9 cellular contexts compared by ENCODE assay signal in genomic region chr1:181143081-181143859, GRCh38. TPM values are rescaled to one million over a fixed set of nuclear protein-coding genes. Genes with fewer than 3 reads are reported as not detected.
DNase-seq lines count a peak whose midpoint lies in the region; ATAC-seq and TF ChIP-seq lines count a peak whose summit lies in the region.
"Had no signal": no experiment of that assay in that cellular context is flagged by ENCODE, and none has a peak within 500 bp of the region (broad histone marks: within the 10 kb centered on the region; RNA-seq: fewer than 3 reads in every experiment).

No MANE protein-coding gene starts in this region.

- H2AFZ ChIP-seq in mammary epithelial cell (ENCODE audit: low read depth, low read length): no peak overlapping the region

- no peak overlapping the region for H3K27ac ChIP-seq in mammary epithelial cell (ENCODE audit: insufficient read depth, low read depth, low read length)
- H3K27ac ChIP-seq in tibial nerve: peak overlapping the region; percentile 21 to 81 (median 46)

- H3K9me3 ChIP-seq in mammary epithelial cell (replicated peaks; ENCODE audit: insufficient read depth, low read length) (no peaks in the 10 kb centered on the region), T-helper 17 cell (ENCODE audit: control insufficient read depth, low read length, poor library complexity, severe bottlenecking) (no peaks in the 10 kb centered on the region), tibial nerve (no peaks in the 10 kb centered on the region)

- H3K4me3 Mint-ChIP-seq in MCF 10A (ENCODE audit: unreplicated experiment) (no peak overlapping the region), T-helper 17 cell (no peak overlapping the region)
- H3K4me3 Mint-ChIP-seq: CD8-positive, alpha-beta T cell had no signal

- no peaks in the 10 kb centered on the region for H3K79me2 ChIP-seq in mammary epithelial cell (ENCODE audit: insufficient read depth, low read length)

- H3K4me3 ChIP-seq in mammary epithelial cell (replicated peaks in 1 of 3; ENCODE audit: insufficient read depth in 1 of 3, low read depth in 2 of 3, low read length in 3 of 3) (no peak overlapping the region), fibroblast of mammary gland (ENCODE audit: control insufficient read depth, low read depth, low read length) (no peak overlapping the region), tibial nerve (no peak overlapping the region)

- in situ Hi-C loops in mammary epithelial cell (cut with MboI; ENCODE audit: low sequenced_read_pairs in 2 of 2): loop anchor here (5.0 to 25.0 kb wide), 3 partner anchors 61 to 506 kb away; partner anchors contain the start of gene XPR1 (in 1 of the 2)

- intact Hi-C loops in MCF 10A (cut with micrococcal nuclease): no loop called here
- intact Hi-C loops in mammary epithelial cell (cut with micrococcal nuclease): loop anchor here (5.0 to 10.0 kb wide), 2 partner anchors 508 to 626 kb away; partner anchors contain the start of gene XPR1

- dilution Hi-C loops in mammary epithelial cell (cut with HindIII; ENCODE audit: low sequenced_read_pairs): no loop called here

- POLR2A ChIA-PET in MCF 10A (lab: Yijun Ruan, JAX): interaction anchor here (0.6 to 24.8 kb wide), 19 partner anchors 9 to 628 kb away, joined by 3 to 1402 read pairs (median 5); partner anchors contain the start of genes IER5, MR1 and STX6

- no peak for TF ChIP-seq CTCF in MCF 10A (IDR thresholded peaks at IDR 0.05; ENCODE audit: unreplicated experiment)
- TF ChIP-seq CTCF in mammary epithelial cell (conservative IDR thresholded peaks at IDR 0.05 in 1 of 2, IDR thresholded peaks at IDR 0.05 in 1 of 2; ENCODE audit: extremely low read depth in 1 of 2, insufficient read depth in 1 of 2, low read depth in 1 of 2, low read length in 2 of 2): no peak
- no peak for TF ChIP-seq CTCF in fibroblast of mammary gland (conservative IDR thresholded peaks at IDR 0.05; ENCODE audit: control insufficient read depth, insufficient read depth, low read depth, low read length)
- TF ChIP-seq CTCF in tibial nerve (IDR thresholded peaks at IDR 0.05): no peak

- H3K9me3 Mint-ChIP-seq in MCF 10A (ENCODE audit: unreplicated experiment): no peaks in the 10 kb centered on the region
- H3K9me3 Mint-ChIP-seq: CD8-positive, alpha-beta T cell had no signal

- TF ChIP-seq EP300 in tibial nerve (IDR thresholded peaks at IDR 0.05): no peak

- ATAC-seq in T-helper 17 cell (no peak), GM18873 (IDR thresholded peaks at IDR 0.05; ENCODE audit: low FRiP score, unreplicated experiment) (no peak), HG03520 (IDR thresholded peaks at IDR 0.05; ENCODE audit: unreplicated experiment) (no peak)

- no peaks in the 10 kb centered on the region for H3K36me3 Mint-ChIP-seq in MCF 10A (ENCODE audit: insufficient read depth, unreplicated experiment)
- H3K36me3 Mint-ChIP-seq in T-helper 17 cell (ENCODE audit: low read depth): peaks cover 2% of the 10 kb centered on the region
- H3K36me3 Mint-ChIP-seq: CD8-positive, alpha-beta T cell had no signal

- H3K4me1 Mint-ChIP-seq in MCF 10A (ENCODE audit: insufficient read depth, unreplicated experiment) (peaks cover 46% of the 10 kb centered on the region), T-helper 17 cell (peaks cover 39% of the 10 kb centered on the region)

- CTCF ChIA-PET in MCF 10A (lab: Yijun Ruan, JAX): interaction anchor here (0.5 to 11.2 kb wide), 44 partner anchors 9 to 641 kb away, joined by 3 to 215 read pairs (median 6); partner anchors contain the start of genes ACBD6, IER5, MR1 and STX6
- CTCF ChIA-PET in mammary epithelial cell (lab: Charles Lee; ENCODE audit: low non-redundant PET): interaction anchor here (0.6 to 1.2 kb wide), 4 partner anchors 38 to 100 kb away, joined by 3 to 5 read pairs (median 4); no protein-coding TSS in a partner anchor

- no peaks in the 10 kb centered on the region for H3K27me3 ChIP-seq in mammary epithelial cell (ENCODE audit: insufficient read depth, low read length)
- H3K27me3 ChIP-seq in tibial nerve: no peaks in the 10 kb centered on the region

- 64% methylated on average over 5 of the region's 5 CpGs for WGBS in mammary epithelial cell (ENCODE audit: low coverage, missing lambda C conversion rate)
- WGBS in tibial nerve, 2 donors: 66% methylated on average over 5 of the region's 5 CpGs

- BruUV-seq in MCF 10A (replicated peaks; lab: Mats Ljungman, UMichigan) (no TSS peak), mammary epithelial cell (replicated peaks; lab: Mats Ljungman, UMichigan) (no TSS peak)

- no peak overlapping the region for H3K9ac ChIP-seq in mammary epithelial cell (ENCODE audit: insufficient read depth, low read length)

- H3K4me1 ChIP-seq in mammary epithelial cell (ENCODE audit: insufficient read depth, low read length): peaks cover 50% of the 10 kb centered on the region
- H3K4me1 ChIP-seq in tibial nerve: peaks cover 0 to 27% (median 11%) of the 10 kb centered on the region in 4 donors

- TF ChIP-seq POLR2A in tibial nerve (IDR thresholded peaks at IDR 0.05): no peak

- DNase-seq in MCF 10A (ENCODE audit: unreplicated experiment) (no peak), mammary epithelial cell (no peak), T-helper 17 cell (no peak), fibroblast of mammary gland (ENCODE audit: low read depth) (peak; percentile 16), tibial nerve (ENCODE audit: low spot score in 2 of 2) (no peak), A172 (ENCODE audit: low spot score) (no peak)

- peak overlapping the region; percentile 1 for H3K27ac Mint-ChIP-seq in MCF 10A (ENCODE audit: low read depth, unreplicated experiment)
- peak overlapping the region; percentile 81 for H3K27ac Mint-ChIP-seq in T-helper 17 cell
- H3K27ac Mint-ChIP-seq: CD8-positive, alpha-beta T cell had no signal

- H3K36me3 ChIP-seq in mammary epithelial cell (ENCODE audit: insufficient read depth, low read length) (no peaks in the 10 kb centered on the region), tibial nerve (no peaks in the 10 kb centered on the region)

- H3K4me2 ChIP-seq in mammary epithelial cell (ENCODE audit: insufficient read depth, low read depth, low read length): no peak overlapping the region

- no peaks in the 10 kb centered on the region for H4K20me1 ChIP-seq in mammary epithelial cell (ENCODE audit: insufficient read depth, low read length)

- H3K27me3 Mint-ChIP-seq in MCF 10A (ENCODE audit: insufficient read depth, unreplicated experiment) (no peaks in the 10 kb centered on the region), T-helper 17 cell (no peaks in the 10 kb centered on the region)

RNA-seq across cellular contexts. Expression of gene IER5, which starts 54.8 kb away (rescaled TPM):
- total RNA-seq in MCF 10A (2022): 47.5 and 49.5 TPM in 2 replicates
- total RNA-seq in mammary epithelial cell: 10 to 100 TPM; 16.3 to 37.5 TPM
- 21.0 TPM for polyA plus RNA-seq in mammary epithelial cell
- polyA minus RNA-seq in mammary epithelial cell: 11.8 TPM
- total RNA-seq in T-helper 17 cell: 100 to 1,000 TPM; 123 to 145 TPM
- total RNA-seq in tibial nerve: 10 to 100 TPM in 3 of 4 donors, 1 to 10 TPM in 1; 8.1 to 16.3 (median 13.1) TPM
- 41.9 and 45.0 TPM in 2 replicates for total RNA-seq in A172 (2014; rRNA removed; shearing (Covaris generic))
